ENCODE assay signal across 13 cellular contexts in genomic region chr2:156797832-156798231, GRCh38.
"Had no signal": no experiment of that assay in that cellular context is flagged by ENCODE, and none has a peak within 500 bp of the region (broad histone marks: within the 10 kb centered on the region; RNA-seq: fewer than 3 reads in every experiment).

No MANE protein-coding gene starts in this region.

- DNase-seq: activated CD4-positive, alpha-beta T cell treated with anti-CD3 and anti-CD28 coated beads for 1 hour; activated CD4-positive, alpha-beta T cell treated with anti-CD3 and anti-CD28 coated beads, Interleukin-2, amount 50 U/mL, for 4 hours; activated naive CD4-positive, alpha-beta T cell treated with Interleukin-2 at 50 U/mL for 16 hours; aorta; cortex of kidney; effector CD8-positive, alpha-beta T cell; foreskin fibroblast; kidney glomerular epithelial cell; mesendoderm; natural killer cell; stimulated activated CD4-positive, alpha-beta T cell treated with anti-CD3 and anti-CD28 coated beads, Interleukin-1b, Interleukin-23, amount 100 ng/mL, for 48 hours; thyroid gland had no signal

- ATAC-seq: activated T-helper 17 cell treated with anti-CD3 and anti-CD28 coated beads, Interleukin-2, amount 50 U/mL, for 72 hours; natural killer cell had no signal
